In genomic region chr17:81831957-81832607, GRCh38 we compare ENCODE assay signal across 7 cellular contexts. TPM values are rescaled to one million over a fixed set of nuclear protein-coding genes. Genes with fewer than 3 reads are reported as not detected.
DNase-seq lines count a peak whose midpoint lies in the region; ATAC-seq, FAIRE-seq and TF ChIP-seq lines count a peak whose summit lies in the region.
"Had no signal": no experiment of that assay in that cellular context is flagged by ENCODE, and none has a peak within 500 bp of the region (broad histone marks: within the 10 kb centered on the region; RNA-seq: fewer than 3 reads in every experiment).

No MANE protein-coding gene starts in this region.

- SMC1A ChIA-PET in GM12878 (lab: Charles Lee; ENCODE audit: uncharacterized antibody, unreplicated experiment), result interaction anchor here (0.5 kb wide), 1 partner anchor 152 kb away, joined by 3 read pairs; no protein-coding TSS in a partner anchor

- H3K27me3 Mint-ChIP-seq in natural killer cell treated with Interleukin-12 subunit alpha and Interleukin-12 subunit beta and Interleukin-15 and Interleukin-18, amount 100 ng/mL, for 72 hours, result no peaks in the 10 kb centered on the region

- TF ChIP-seq CTCF in OCI-LY1 (IDR thresholded peaks at IDR 0.05; ENCODE audit: low read length) (no peak; the same call in 1 of the 2 replicates), GM12878 (IDR thresholded peaks at IDR 0.05 in 2 of 3, conservative IDR thresholded peaks at IDR 0.05 in 1 of 3; ENCODE audit: control insufficient read depth in 2 of 3, extremely low read depth in 1 of 3, insufficient read depth in 1 of 3, low read depth in 3 of 3, low read length in 3 of 3) (no peak)

- peak overlapping the region; percentile 91 for H3K4me3 Mint-ChIP-seq in natural killer cell treated with Interleukin-12 subunit alpha and Interleukin-12 subunit beta and Interleukin-15 and Interleukin-18, amount 100 ng/mL, for 72 hours

- no peaks in the 10 kb centered on the region for H3K36me3 Mint-ChIP-seq in natural killer cell treated with Interleukin-12 subunit alpha and Interleukin-12 subunit beta and Interleukin-15 and Interleukin-18, amount 100 ng/mL, for 72 hours

- CTCF ChIA-PET in GM12878 (lab: Yijun Ruan, JAX), result interaction anchor here (1.7 kb wide), 1 partner anchor 120 kb away, joined by 3 read pairs; the partner anchor contains the start of gene SLC25A10

- DNase-seq in GM12878 (ENCODE audit: low read depth, low spot score) (no peak), DMS153 (lab: John Stamatoyannopoulos, UW) (no peak)
- DNase-seq in natural killer cell treated with Interleukin-12 subunit alpha and Interleukin-12 subunit beta and Interleukin-15 and Interleukin-18, amount 100 ng/mL, for 72 hours (ENCODE audit: low spot score), result peak; percentile 59

- peak overlapping the region; percentile 29 for H3K27ac ChIP-seq in OCI-LY1 (ENCODE audit: low read depth, low read length, poor library complexity, severe bottlenecking)
- peak overlapping the region; percentile 58 for H3K27ac ChIP-seq in GM12878 (ENCODE audit: control insufficient read depth, insufficient read depth)

- H3K27me3 ChIP-seq in OCI-LY1 (ENCODE audit: insufficient read depth, low read length) (no peaks in the 10 kb centered on the region), GM12878 (replicated peaks in 1 of 2; ENCODE audit: control insufficient read depth in 2 of 2, insufficient read depth in 2 of 2, low read length in 1 of 2) (no peaks in the 10 kb centered on the region)

- TF ChIP-seq RAD21 in GM12878 (IDR thresholded peaks at IDR 0.05; ENCODE audit: insufficient read depth, low read depth, low read length), result no peak

- H3K79me2 ChIP-seq in OCI-LY1 (ENCODE audit: insufficient read depth, low read length), result no peaks in the 10 kb centered on the region
- H3K79me2 ChIP-seq in GM12878 (ENCODE audit: control insufficient read depth, insufficient read depth, low read length), result peaks cover 13% of the 10 kb centered on the region

- H4K20me1 ChIP-seq in OCI-LY1 (ENCODE audit: insufficient read depth, low read length) (no peaks in the 10 kb centered on the region), GM12878 (ENCODE audit: control insufficient read depth, insufficient read depth) (no peaks in the 10 kb centered on the region)

- ATAC-seq in GM18909 (IDR thresholded peaks at IDR 0.05; ENCODE audit: poor library complexity, unreplicated experiment) (peak; percentile 4), GM12878 (peak; percentile 70), GM18498 (IDR thresholded peaks at IDR 0.05; ENCODE audit: unreplicated experiment) (no peak)
- ATAC-seq in natural killer cell treated with Interleukin-12 subunit alpha and Interleukin-12 subunit beta and Interleukin-15 and Interleukin-18, amount 100 ng/mL, for 72 hours, result peak; percentile 22 to 47

- intact Hi-C loops in GM12878 (cut with micrococcal nuclease; ENCODE audit: unreplicated experiment), result no loop called here

- H3K9me3 ChIP-seq in OCI-LY1 (ENCODE audit: low read length) (no peaks in the 10 kb centered on the region), GM12878 (replicated peaks; ENCODE audit: control insufficient read depth, insufficient read depth, low read length) (no peaks in the 10 kb centered on the region)

- peaks cover 29% of the 10 kb centered on the region for H3K4me1 ChIP-seq in OCI-LY1 (ENCODE audit: insufficient read depth, low read length, severe bottlenecking)
- peaks cover 16% of the 10 kb centered on the region for H3K4me1 ChIP-seq in GM12878 (ENCODE audit: control insufficient read depth, insufficient read depth, low read length)

- no peak for TF ChIP-seq EP300 in GM12878 (IDR thresholded peaks at IDR 0.05; ENCODE audit: borderline replicate concordance in 1 of 2, control insufficient read depth in 1 of 2, low read depth in 2 of 2, low read length in 2 of 2)

- H3K9me2 ChIP-seq in OCI-LY1 (ENCODE audit: low read depth, low read length), result no peaks in the 10 kb centered on the region

- H2AFZ ChIP-seq in OCI-LY1 (ENCODE audit: low read length) (no peak overlapping the region), GM12878 (ENCODE audit: control insufficient read depth, low read depth, low read length) (peak overlapping the region; percentile 64)

- H3F3A ChIP-seq in OCI-LY1 (ENCODE audit: insufficient read depth, low read length), result no peaks in the 10 kb centered on the region

- H3K9ac ChIP-seq in OCI-LY1 (ENCODE audit: low read length) (peak overlapping the region; percentile 90), GM12878 (ENCODE audit: control insufficient read depth, insufficient read depth, low read length) (peak overlapping the region; percentile 86)

- peaks cover 22 to 30% of the 10 kb centered on the region in 2 donors for H3K4me1 Mint-ChIP-seq in natural killer cell treated with Interleukin-12 subunit alpha and Interleukin-12 subunit beta and Interleukin-15 and Interleukin-18, amount 100 ng/mL, for 72 hours (ENCODE audit: low read depth in 2 of 2)

- POLR2A ChIA-PET in GM12878 (lab: Charles Lee), result interaction anchor here (1.3 to 3.0 kb wide), 3 partner anchors 27 to 35 kb away, joined by 3 to 15 read pairs (median 10); partner anchors contain the start of gene P4HB

- in situ Hi-C loops in GM12878 (cut with MboI), result no loop called here

- no peak; the same call in 1 of the 2 replicates for TF ChIP-seq POLR2A in GM12878 (IDR thresholded peaks at IDR 0.05; ENCODE audit: low read depth, low read length)

- TSS peak; percentile 77 for BruUV-seq in GM12878 (replicated peaks; lab: Mats Ljungman, UMichigan)

- RAD21 ChIA-PET in GM12878 (lab: Charles Lee; ENCODE audit: unreplicated experiment), result no interaction called here

- H3K36me3 ChIP-seq in OCI-LY1 (ENCODE audit: insufficient read depth, low read length) (no peaks in the 10 kb centered on the region), GM12878 (ENCODE audit: control insufficient read depth in 2 of 2, insufficient read depth in 2 of 2, low read length in 1 of 2) (no peaks in the 10 kb centered on the region)

- 9% methylated on average over 18 of the region's 18 CpGs for WGBS in GM12878 (ENCODE audit: insufficient coverage, insufficient replicate concordance, low lambda C conversion rate, missing lambda C conversion rate)

- H3K4me2 ChIP-seq in OCI-LY1 (ENCODE audit: low read length) (peak overlapping the region; percentile 98), GM12878 (ENCODE audit: control insufficient read depth, insufficient read depth) (peak overlapping the region; percentile 99)

- peak overlapping the region; percentile 86 to 93 for H3K27ac Mint-ChIP-seq in natural killer cell treated with Interleukin-12 subunit alpha and Interleukin-12 subunit beta and Interleukin-15 and Interleukin-18, amount 100 ng/mL, for 72 hours

- FAIRE-seq in GM12878 (lab: Jason Lieb, UNC), result no peak
- FAIRE-seq: colon had no signal

- peak overlapping the region; percentile 75 for H3K4me3 ChIP-seq in OCI-LY1 (ENCODE audit: low read depth, low read length, poor library complexity, severe bottlenecking)
- H3K4me3 ChIP-seq in GM12878, result peak overlapping the region; percentile 96

- H3K9me3 Mint-ChIP-seq in natural killer cell treated with Interleukin-12 subunit alpha and Interleukin-12 subunit beta and Interleukin-15 and Interleukin-18, amount 100 ng/mL, for 72 hours, result no peaks in the 10 kb centered on the region

RNA-seq across cellular contexts. Expression of gene MCRIP1, which starts 1.0 kb away (rescaled TPM):
- total RNA-seq in GM12878 (2013; cell fraction: nucleolus; rRNA removed), result 11.0 and 15.2 TPM in 2 replicates
- total RNA-seq in GM12878 (2014; rRNA removed) (33.8 and 39.7 TPM in 2 replicates), GM12878 (2014; rRNA removed; fragmentation: Illumina TruSeq; extraction: Trizol) (12.1 and 15.6 TPM in 2 replicates), GM12878 (2021) (39.9 and 40.3 TPM in 2 replicates)
- polyA plus RNA-seq in GM12878 (2011; ENCODE audit: low read depth), result 7.6 TPM
- polyA plus RNA-seq in GM12878 (2011; rRNA removed) (11.6 and 21.9 TPM in 2 replicates), GM12878 (2014; fragmentation: Illumina TruSeq; extraction: Trizol) (0.81 and 5.7 TPM in 2 replicates), GM12878 (2014; fragmentation: Nextera tagmentation; extraction: Ambion mirVana) (1 to 10 TPM in 1 of 2 experiments, under 1 TPM in 1; 0.31 to 3.8 TPM), GM12878 (2014; rRNA removed) (41.8 and 42.7 TPM in 2 replicates), GM12878 (2016; fragmentation: Nextera tagmentation; extraction: Ambion mirVana) (10 to 100 TPM; 44.1 to 54.4 TPM)
- 43.2 and 72.1 TPM in 2 replicates for polyA plus RNA-seq in GM12878 (2011; cell fraction: cytosol; rRNA removed)
- 49.4 and 61.7 TPM in 2 replicates for polyA plus RNA-seq in GM12878 (2011; cell fraction: nucleus; rRNA removed)
- 28.3 and 30.2 TPM in 2 replicates for polyA plus RNA-seq in GM12878 (2012)
- 4.6 and 14.3 TPM in 2 replicates for polyA minus RNA-seq in GM12878 (2011; rRNA and poly(A)+ RNA removed)
- 13.2 and 14.6 TPM in 2 replicates for polyA minus RNA-seq in GM12878 (2011; cell fraction: cytosol; rRNA and poly(A)+ RNA removed)
- 4.5 and 6.7 TPM in 2 replicates for polyA minus RNA-seq in GM12878 (2011; cell fraction: nucleus; rRNA and poly(A)+ RNA removed)
- 100 to 1,000 TPM in 1 of 2 donors, 10 to 100 TPM in 1; 83.9 to 104 TPM for total RNA-seq in natural killer cell treated with Interleukin-12 subunit alpha and Interleukin-12 subunit beta and Interleukin-15 and Interleukin-18, amount 100 ng/mL, for 72 hours

RNA-seq across cellular contexts. Expression of gene PPP1R27, which starts 2.8 kb away (rescaled TPM):
- not detected in 2 replicates for total RNA-seq in GM12878 (2013; cell fraction: nucleolus; rRNA removed)
- 0.17 and 2.0 TPM in 2 replicates for total RNA-seq in GM12878 (2014; rRNA removed)
- total RNA-seq in GM12878 (2014; rRNA removed; fragmentation: Illumina TruSeq; extraction: Trizol), result 0.14 and 0.31 TPM in 2 replicates
- 0.49 and 0.53 TPM in 2 replicates for total RNA-seq in GM12878 (2021)
- not detected for polyA plus RNA-seq in GM12878 (2011; ENCODE audit: low read depth)
- not detected in 2 replicates for polyA plus RNA-seq in GM12878 (2011; rRNA removed)
- polyA plus RNA-seq in GM12878 (2011; cell fraction: cytosol; rRNA removed), result 0.12 TPM in 1 of 2 replicates, not detected in the other
- not detected in 2 replicates for polyA plus RNA-seq in GM12878 (2011; cell fraction: nucleus; rRNA removed)
- polyA plus RNA-seq in GM12878 (2012), result 1.2 and 1.7 TPM in 2 replicates
- 0.28 TPM in 1 of 2 replicates, not detected in the other for polyA plus RNA-seq in GM12878 (2014; fragmentation: Illumina TruSeq; extraction: Trizol)
- not detected for polyA plus RNA-seq in GM12878 (2014; fragmentation: Nextera tagmentation; extraction: Ambion mirVana)
- polyA plus RNA-seq in GM12878 (2014; rRNA removed), result 0.59 and 0.61 TPM in 2 replicates
- 1 to 10 TPM in 1 of 2 experiments, under 1 TPM in 1; 0.70 to 1.6 TPM for polyA plus RNA-seq in GM12878 (2016; fragmentation: Nextera tagmentation; extraction: Ambion mirVana)
- polyA minus RNA-seq in GM12878 (2011; rRNA and poly(A)+ RNA removed), result not detected in 2 replicates
- not detected in 2 replicates for polyA minus RNA-seq in GM12878 (2011; cell fraction: cytosol; rRNA and poly(A)+ RNA removed)
- not detected in 2 replicates for polyA minus RNA-seq in GM12878 (2011; cell fraction: nucleus; rRNA and poly(A)+ RNA removed)
- not detected for total RNA-seq in natural killer cell treated with Interleukin-12 subunit alpha and Interleukin-12 subunit beta and Interleukin-15 and Interleukin-18, amount 100 ng/mL, for 72 hours

RNA-seq across cellular contexts. Expression of gene GCGR, which starts 28.1 kb away (rescaled TPM):
- not detected in 2 replicates for total RNA-seq in GM12878 (2013; cell fraction: nucleolus; rRNA removed)
- total RNA-seq in GM12878 (2014; rRNA removed) (not detected in 2 replicates), GM12878 (2014; rRNA removed; fragmentation: Illumina TruSeq; extraction: Trizol) (not detected in 2 replicates), GM12878 (2021) (not detected in 2 replicates)
- polyA plus RNA-seq in GM12878 (2011; ENCODE audit: low read depth), result not detected
- polyA plus RNA-seq in GM12878 (2011; rRNA removed) (not detected in 2 replicates), GM12878 (2014; fragmentation: Illumina TruSeq; extraction: Trizol) (not detected in 2 replicates), GM12878 (2014; fragmentation: Nextera tagmentation; extraction: Ambion mirVana) (not detected), GM12878 (2014; rRNA removed) (not detected in 2 replicates), GM12878 (2016; fragmentation: Nextera tagmentation; extraction: Ambion mirVana) (not detected)
- not detected in 2 replicates for polyA plus RNA-seq in GM12878 (2011; cell fraction: cytosol; rRNA removed)
- polyA plus RNA-seq in GM12878 (2011; cell fraction: nucleus; rRNA removed), result 0.30 TPM in 1 of 2 replicates, not detected in the other
- 0.20 TPM in 1 of 2 replicates, not detected in the other for polyA plus RNA-seq in GM12878 (2012)
- polyA minus RNA-seq in GM12878 (2011; rRNA and poly(A)+ RNA removed), result not detected in 2 replicates
- polyA minus RNA-seq in GM12878 (2011; cell fraction: cytosol; rRNA and poly(A)+ RNA removed), result not detected in 2 replicates
- not detected in 2 replicates for polyA minus RNA-seq in GM12878 (2011; cell fraction: nucleus; rRNA and poly(A)+ RNA removed)
- not detected for total RNA-seq in natural killer cell treated with Interleukin-12 subunit alpha and Interleukin-12 subunit beta and Interleukin-15 and Interleukin-18, amount 100 ng/mL, for 72 hours

RNA-seq across cellular contexts. Expression of gene P4HB, which starts 28.3 kb away (rescaled TPM):
- 377 and 380 TPM in 2 replicates for total RNA-seq in GM12878 (2013; cell fraction: nucleolus; rRNA removed)
- total RNA-seq in GM12878 (2014; rRNA removed), result 378 and 467 TPM in 2 replicates
- 247 and 285 TPM in 2 replicates for total RNA-seq in GM12878 (2014; rRNA removed; fragmentation: Illumina TruSeq; extraction: Trizol)
- 378 and 437 TPM in 2 replicates for total RNA-seq in GM12878 (2021)
- 409 TPM for polyA plus RNA-seq in GM12878 (2011; ENCODE audit: low read depth)
- 44.1 and 49.9 TPM in 2 replicates for polyA plus RNA-seq in GM12878 (2011; rRNA removed)
- polyA plus RNA-seq in GM12878 (2011; cell fraction: cytosol; rRNA removed), result 37.3 and 56.7 TPM in 2 replicates
- polyA plus RNA-seq in GM12878 (2011; cell fraction: nucleus; rRNA removed), result 82.9 and 101 TPM in 2 replicates
- polyA plus RNA-seq in GM12878 (2012), result 697 and 937 TPM in 2 replicates
- polyA plus RNA-seq in GM12878 (2014; fragmentation: Illumina TruSeq; extraction: Trizol), result 458 and 725 TPM in 2 replicates
- polyA plus RNA-seq in GM12878 (2014; fragmentation: Nextera tagmentation; extraction: Ambion mirVana), result 10 to 100 TPM in 1 of 2 experiments, 1 to 10 TPM in 1; 4.7 to 18.3 TPM
- 128 and 182 TPM in 2 replicates for polyA plus RNA-seq in GM12878 (2014; rRNA removed)
- 100 to 1,000 TPM; 543 to 549 TPM for polyA plus RNA-seq in GM12878 (2016; fragmentation: Nextera tagmentation; extraction: Ambion mirVana)
- polyA minus RNA-seq in GM12878 (2011; rRNA and poly(A)+ RNA removed), result 38.8 and 46.2 TPM in 2 replicates
- 65.3 and 66.3 TPM in 2 replicates for polyA minus RNA-seq in GM12878 (2011; cell fraction: cytosol; rRNA and poly(A)+ RNA removed)
- polyA minus RNA-seq in GM12878 (2011; cell fraction: nucleus; rRNA and poly(A)+ RNA removed), result 59.7 and 74.5 TPM in 2 replicates
- 100 to 1,000 TPM; 691 to 774 TPM for total RNA-seq in natural killer cell treated with Interleukin-12 subunit alpha and Interleukin-12 subunit beta and Interleukin-15 and Interleukin-18, amount 100 ng/mL, for 72 hours

RNA-seq across cellular contexts. Expression of gene ARHGDIA, which starts 39.1 kb away (rescaled TPM):
- total RNA-seq in GM12878 (2013; cell fraction: nucleolus; rRNA removed), result 115 and 120 TPM in 2 replicates
- total RNA-seq in GM12878 (2014; rRNA removed) (139 and 180 TPM in 2 replicates), GM12878 (2014; rRNA removed; fragmentation: Illumina TruSeq; extraction: Trizol) (124 and 125 TPM in 2 replicates), GM12878 (2021) (538 and 552 TPM in 2 replicates)
- polyA plus RNA-seq in GM12878 (2011; ENCODE audit: low read depth), result 219 TPM
- polyA plus RNA-seq in GM12878 (2011; rRNA removed) (18.6 and 39.5 TPM in 2 replicates), GM12878 (2014; fragmentation: Illumina TruSeq; extraction: Trizol) (24.3 and 159 TPM in 2 replicates), GM12878 (2014; fragmentation: Nextera tagmentation; extraction: Ambion mirVana) (10 to 100 TPM; 17.9 to 47.8 TPM), GM12878 (2014; rRNA removed) (184 and 246 TPM in 2 replicates), GM12878 (2016; fragmentation: Nextera tagmentation; extraction: Ambion mirVana) (100 to 1,000 TPM; 336 to 349 TPM)
- 75.8 and 96.8 TPM in 2 replicates for polyA plus RNA-seq in GM12878 (2011; cell fraction: cytosol; rRNA removed)
- 178 and 263 TPM in 2 replicates for polyA plus RNA-seq in GM12878 (2011; cell fraction: nucleus; rRNA removed)
- 247 and 301 TPM in 2 replicates for polyA plus RNA-seq in GM12878 (2012)
- 18.3 and 38.9 TPM in 2 replicates for polyA minus RNA-seq in GM12878 (2011; rRNA and poly(A)+ RNA removed)
- polyA minus RNA-seq in GM12878 (2011; cell fraction: cytosol; rRNA and poly(A)+ RNA removed), result 59.9 and 91.7 TPM in 2 replicates
- 72.5 and 108 TPM in 2 replicates for polyA minus RNA-seq in GM12878 (2011; cell fraction: nucleus; rRNA and poly(A)+ RNA removed)
- 100 to 1,000 TPM; 874 to 929 TPM for total RNA-seq in natural killer cell treated with Interleukin-12 subunit alpha and Interleukin-12 subunit beta and Interleukin-15 and Interleukin-18, amount 100 ng/mL, for 72 hours
